ENCODE assay signal across 22 cellular contexts in genomic region chr15:69279636-69280035, GRCh38. TPM values are rescaled to one million over a fixed set of nuclear protein-coding genes. Genes with fewer than 3 reads are reported as not detected.
A peak's percentile ranks its signal among the peaks of the same experiment; 100 is the strongest.
DNase-seq lines count a peak whose midpoint lies in the region; ATAC-seq, FAIRE-seq and TF ChIP-seq lines count a peak whose summit lies in the region.
"Had no signal": no experiment of that assay in that cellular context is flagged by ENCODE, and none has a peak within 500 bp of the region (broad histone marks: within the 10 kb centered on the region; RNA-seq: fewer than 3 reads in every experiment).

No MANE protein-coding gene starts in this region.

- DNase-seq in astrocyte (ENCODE audit: low read depth) (no peak), caudate nucleus (lab: John Stamatoyannopoulos, UW) (peak in 33 of 61 donors; percentile 3 to 83 (median 32)), head of caudate nucleus (peak in 36 of 42 donors; percentile 15 to 84 (median 52)), putamen (ENCODE audit: low spot score) (peak; percentile 29)
- DNase-seq: AML-193; Caco-2; Calu3; CD4-positive, alpha-beta T cell; CD8-positive, alpha-beta T cell; DMS79 treated with DMSO at 0.1 percent for 48 hours; GF-D8 had no signal

- H3K4me3 Mint-ChIP-seq in astrocyte (ENCODE audit: unreplicated experiment) = no peak overlapping the region
- H3K4me3 Mint-ChIP-seq: B cell; CD4-positive, alpha-beta T cell; CD8-positive, alpha-beta T cell had no signal

- H4K20me1 ChIP-seq in astrocyte (ENCODE audit: insufficient read depth, low read length) = no peaks in the 10 kb centered on the region
- H4K20me1 ChIP-seq: BLaER1 treated with 17β-estradiol and CSF1 and Interleukin-3, amounts not matched to agents 10 nM and 100 nM had no signal

- peaks cover 12% of the 10 kb centered on the region for H3K27me3 Mint-ChIP-seq in astrocyte (ENCODE audit: low read depth, unreplicated experiment)
- H3K27me3 Mint-ChIP-seq: CD4-positive, alpha-beta T cell had no signal

- no peaks in the 10 kb centered on the region for H3K9me3 ChIP-seq in astrocyte (ENCODE audit: insufficient read depth, low read depth, low read length)
- H3K9me3 ChIP-seq: A549; BLaER1 treated with 17β-estradiol and CSF1 and Interleukin-3, amounts not matched to agents 10 nM and 100 nM; Caco-2 had no signal

- no peak overlapping the region for H3K27ac ChIP-seq in astrocyte (ENCODE audit: low read depth, low read length)
- no peak overlapping the region for H3K27ac ChIP-seq in caudate nucleus (ENCODE audit: low read depth, low read length)
- H3K27ac ChIP-seq: 22Rv1; A549; BLaER1 treated with 17β-estradiol and CSF1 and Interleukin-3, amounts not matched to agents 10 nM and 100 nM; C4-2B had no signal

- no peaks in the 10 kb centered on the region for H3K4me1 Mint-ChIP-seq in astrocyte (ENCODE audit: low read depth, unreplicated experiment)

- H3K27ac Mint-ChIP-seq in astrocyte (ENCODE audit: unreplicated experiment) = peak overlapping the region; percentile 26
- H3K27ac Mint-ChIP-seq: B cell; CD4-positive, alpha-beta T cell; CD8-positive, alpha-beta T cell had no signal

- intact Hi-C loops in head of caudate nucleus (cut with DNase I) = no loop called here

- ATAC-seq in GM18511 (IDR thresholded peaks at IDR 0.05; ENCODE audit: unreplicated experiment) = no peak
- ATAC-seq in HG02642 (IDR thresholded peaks at IDR 0.05; ENCODE audit: poor library complexity, unreplicated experiment) = no peak
- ATAC-seq in GM21360 (IDR thresholded peaks at IDR 0.05; ENCODE audit: unreplicated experiment) = no peak
- ATAC-seq: A549; CD8-positive, alpha-beta T cell had no signal

- H2AFZ ChIP-seq in astrocyte (ENCODE audit: low read depth, low read length) = no peak overlapping the region

- H3K27me3 ChIP-seq in astrocyte (ENCODE audit: insufficient read depth, low read length) = no peaks in the 10 kb centered on the region
- H3K27me3 ChIP-seq: BLaER1 treated with 17β-estradiol and CSF1 and Interleukin-3, amounts not matched to agents 10 nM and 100 nM had no signal

- no peaks in the 10 kb centered on the region for H3K4me1 ChIP-seq in astrocyte (ENCODE audit: insufficient read depth, low read length)

- no peaks in the 10 kb centered on the region for H3K79me2 ChIP-seq in astrocyte (ENCODE audit: insufficient read depth, low read length)

- no peaks in the 10 kb centered on the region for H3K36me3 ChIP-seq in astrocyte (ENCODE audit: insufficient read depth, low read length)
- H3K36me3 ChIP-seq: BLaER1 treated with 17β-estradiol and CSF1 and Interleukin-3, amounts not matched to agents 10 nM and 100 nM had no signal

- no peak for FAIRE-seq in astrocyte (lab: Jason Lieb, UNC)
- FAIRE-seq: A549, D721Med, G401.6, GM12891 had no signal

- TF ChIP-seq CTCF in astrocyte (IDR thresholded peaks at IDR 0.05; ENCODE audit: insufficient read depth, low read depth, low read length) = no peak

- H3K9ac ChIP-seq in astrocyte (ENCODE audit: low read length) = no peak overlapping the region
- H3K9ac ChIP-seq: BLaER1 treated with 17β-estradiol and CSF1 and Interleukin-3, amounts not matched to agents 10 nM and 100 nM had no signal

- H3K9me3 Mint-ChIP-seq in astrocyte (ENCODE audit: unreplicated experiment) = peaks cover 2% of the 10 kb centered on the region
- H3K9me3 Mint-ChIP-seq: CD4-positive, alpha-beta T cell; CD8-positive, alpha-beta T cell had no signal

- H3K36me3 Mint-ChIP-seq in astrocyte (ENCODE audit: low read depth, unreplicated experiment) = no peaks in the 10 kb centered on the region
- H3K36me3 Mint-ChIP-seq: CD8-positive, alpha-beta T cell had no signal

- no peak overlapping the region for H3K4me2 ChIP-seq in astrocyte (ENCODE audit: low read length)
- H3K4me2 ChIP-seq: A549; BLaER1 treated with 17β-estradiol and CSF1 and Interleukin-3, amounts not matched to agents 10 nM and 100 nM had no signal

- H3K4me3 ChIP-seq in astrocyte (ENCODE audit: insufficient read depth, low read depth, low read length) = no peak overlapping the region
- H3K4me3 ChIP-seq: A549; BLaER1 treated with 17β-estradiol and CSF1 and Interleukin-3, amounts not matched to agents 10 nM and 100 nM had no signal

RNA-seq across cellular contexts. Expression of gene PAQR5, which starts 19.1 kb away (rescaled TPM):
- 0.87 and 1.2 TPM in 2 replicates for total RNA-seq in astrocyte
- total RNA-seq: B cell; CD4-positive, alpha-beta T cell; CD8-positive, alpha-beta T cell had no signal
